ENCODE assay signal across 16 cellular contexts in genomic region chr11:13698147-13698546, GRCh38.
"Had no signal": no experiment of that assay in that cellular context is flagged by ENCODE, and none has a peak within 500 bp of the region (broad histone marks: within the 10 kb centered on the region; RNA-seq: fewer than 3 reads in every experiment).

No MANE protein-coding gene starts in this region.

- DNase-seq: effector memory CD8-positive, alpha-beta T cell; heart left ventricle; hypothalamus; kidney glomerular epithelial cell; nephron progenitor cell; stimulated activated CD4-positive, alpha-beta T cell treated with anti-CD3 and anti-CD28 coated beads, Interleukin-2, amount 100 ng/mL, for 24 hours; stimulated activated CD4-positive, alpha-beta T cell treated with anti-CD3 and anti-CD28 coated beads, Interleukin-4, amount 100 ng/mL, for 4 hours; stimulated activated naive B cell treated with anti-CD40 and anti-IgM and Interleukin-4, amounts not matched to agents 10 μg/mL and 1 μg/mL and 100 μg/mL, for 72 hours; stimulated activated naive CD8-positive, alpha-beta T cell treated with anti-CD3 and anti-CD28 coated beads, Interleukin-15, amount 100 ng/mL, for 72 hours; testis; upper lobe of right lung had no signal

- ATAC-seq: effector memory CD8-positive, alpha-beta T cell; heart left ventricle; sciatic nerve; stimulated activated naive B cell treated with anti-CD40 and anti-IgM and Interleukin-4, amounts not matched to agents 10 μg/mL and 1 μg/mL and 100 μg/mL, for 72 hours; stimulated activated naive CD8-positive, alpha-beta T cell treated with anti-CD3 and anti-CD28 coated beads, Interleukin-15, amount 100 ng/mL, for 72 hours; upper lobe of right lung had no signal

- H3K27ac Mint-ChIP-seq: stimulated activated naive B cell treated with anti-CD40 and anti-IgM and Interleukin-4, amounts not matched to agents 10 μg/mL and 1 μg/mL and 100 μg/mL, for 72 hours; stimulated activated naive CD8-positive, alpha-beta T cell treated with anti-CD3 and anti-CD28 coated beads, Interleukin-15, amount 100 ng/mL, for 72 hours had no signal

- H3K9me3 Mint-ChIP-seq: dendritic cell treated with granulocyte-macrophage colony-stimulating factor and Interleukin-4, amounts not matched to agents 40 ng/mL and 50 ng/mL, for 4 days; effector memory CD8-positive, alpha-beta T cell; mesothelial cell of epicardium; nephron progenitor cell; stimulated activated naive B cell treated with anti-CD40 and anti-IgM and Interleukin-4, amounts not matched to agents 10 μg/mL and 1 μg/mL and 100 μg/mL, for 72 hours; stimulated activated naive CD8-positive, alpha-beta T cell treated with anti-CD3 and anti-CD28 coated beads, Interleukin-15, amount 100 ng/mL, for 72 hours had no signal

- H3K4me3 ChIP-seq: heart left ventricle, testis, tibial nerve, upper lobe of right lung, vagina had no signal

- H3K27ac ChIP-seq: heart left ventricle, testis, tibial nerve, upper lobe of right lung, vagina had no signal

- H3K4me3 Mint-ChIP-seq: dendritic cell treated with granulocyte-macrophage colony-stimulating factor and Interleukin-4, amounts not matched to agents 40 ng/mL and 50 ng/mL, for 4 days; effector memory CD8-positive, alpha-beta T cell; mesothelial cell of epicardium; nephron progenitor cell; stimulated activated naive B cell treated with anti-CD40 and anti-IgM and Interleukin-4, amounts not matched to agents 10 μg/mL and 1 μg/mL and 100 μg/mL, for 72 hours; stimulated activated naive CD8-positive, alpha-beta T cell treated with anti-CD3 and anti-CD28 coated beads, Interleukin-15, amount 100 ng/mL, for 72 hours had no signal

- H3K9me3 ChIP-seq: heart left ventricle, testis, tibial nerve, upper lobe of right lung, vagina had no signal

- H3K27me3 Mint-ChIP-seq: dendritic cell treated with granulocyte-macrophage colony-stimulating factor and Interleukin-4, amounts not matched to agents 40 ng/mL and 50 ng/mL, for 4 days; effector memory CD8-positive, alpha-beta T cell; stimulated activated naive B cell treated with anti-CD40 and anti-IgM and Interleukin-4, amounts not matched to agents 10 μg/mL and 1 μg/mL and 100 μg/mL, for 72 hours; stimulated activated naive CD8-positive, alpha-beta T cell treated with anti-CD3 and anti-CD28 coated beads, Interleukin-15, amount 100 ng/mL, for 72 hours had no signal

- H3K4me1 ChIP-seq: testis, upper lobe of right lung, vagina had no signal

- H3K27me3 ChIP-seq: heart left ventricle, testis, tibial nerve, upper lobe of right lung, vagina had no signal
